Comparison of ENCODE assay signal across 12 cellular contexts in genomic region chr3:72483554-72484104, GRCh38. TPM values are rescaled to one million over a fixed set of nuclear protein-coding genes. Genes with fewer than 3 reads are reported as not detected.
DNase-seq lines count a peak whose midpoint lies in the region; ATAC-seq, FAIRE-seq and TF ChIP-seq lines count a peak whose summit lies in the region.
"Had no signal": no experiment of that assay in that cellular context is flagged by ENCODE, and none has a peak within 500 bp of the region (broad histone marks: within the 10 kb centered on the region; RNA-seq: fewer than 3 reads in every experiment).

No MANE protein-coding gene starts in this region.

- no peak for FAIRE-seq in astrocyte (lab: Jason Lieb, UNC)

- in situ Hi-C loops in HAP-1 (cut with MboI; ENCODE audit: low sequenced_read_pairs), result no loop called here

- peaks cover 6% of the 10 kb centered on the region for H3K4me1 ChIP-seq in MM.1S (ENCODE audit: low read length)
- peaks cover 29% of the 10 kb centered on the region for H3K4me1 ChIP-seq in astrocyte (ENCODE audit: insufficient read depth, low read length)
- peaks cover 11% of the 10 kb centered on the region for H3K4me1 ChIP-seq in HAP-1

- H3K27me3 Mint-ChIP-seq in T-helper 1 cell treated with Interleukin-12 subunit alpha and Interleukin-12 subunit beta and Interleukin-4 antibody, amounts not matched to agents 30 μg/mL and 1 μg/mL, for 36 hours (ENCODE audit: low read depth), result no peaks in the 10 kb centered on the region
- H3K27me3 Mint-ChIP-seq in astrocyte (ENCODE audit: low read depth, unreplicated experiment) (peaks cover 5% of the 10 kb centered on the region), nephron (ENCODE audit: low read depth) (peaks cover 28% of the 10 kb centered on the region)
- H3K27me3 Mint-ChIP-seq: stimulated activated memory B cell treated with anti-CD40 and anti-IgM and Interleukin-4, amounts not matched to agents 10 μg/mL and 1 μg/mL and 100 μg/mL, for 72 hours had no signal

- H3K9me2 ChIP-seq in MM.1S (replicated peaks; ENCODE audit: insufficient read depth, low read length), result no peaks in the 10 kb centered on the region

- H3K4me3 ChIP-seq in MM.1S (ENCODE audit: low read length) (peak overlapping the region; percentile 50), astrocyte (ENCODE audit: insufficient read depth, low read depth, low read length) (peak overlapping the region; percentile 35), HAP-1 (no peak overlapping the region)

- H3K27me3 ChIP-seq in MM.1S (replicated peaks; ENCODE audit: insufficient read depth, low read length) (no peaks in the 10 kb centered on the region), astrocyte (ENCODE audit: insufficient read depth, low read length) (no peaks in the 10 kb centered on the region), HAP-1 (ENCODE audit: low read depth) (no peaks in the 10 kb centered on the region)
- H3K27me3 ChIP-seq: esophagus squamous epithelium, upper lobe of left lung had no signal

- H3K9me3 Mint-ChIP-seq in T-helper 1 cell treated with Interleukin-12 subunit alpha and Interleukin-12 subunit beta and Interleukin-4 antibody, amounts not matched to agents 30 μg/mL and 1 μg/mL, for 36 hours, result peaks cover 4% of the 10 kb centered on the region
- no peaks in the 10 kb centered on the region for H3K9me3 Mint-ChIP-seq in astrocyte (ENCODE audit: unreplicated experiment)
- H3K9me3 Mint-ChIP-seq in nephron, result peaks cover 10% of the 10 kb centered on the region

- H3K9ac ChIP-seq in MM.1S (ENCODE audit: low read length) (peak overlapping the region; percentile 42; the same call in 1 of the 2 replicates), astrocyte (ENCODE audit: low read length) (peak overlapping the region; percentile 55)

- H3K36me3 Mint-ChIP-seq in T-helper 1 cell treated with Interleukin-12 subunit alpha and Interleukin-12 subunit beta and Interleukin-4 antibody, amounts not matched to agents 30 μg/mL and 1 μg/mL, for 36 hours (ENCODE audit: low read depth), result peaks cover 2% of the 10 kb centered on the region
- H3K36me3 Mint-ChIP-seq in astrocyte (ENCODE audit: low read depth, unreplicated experiment) (no peaks in the 10 kb centered on the region), nephron (ENCODE audit: low read depth) (no peaks in the 10 kb centered on the region)
- H3K36me3 Mint-ChIP-seq: stimulated activated memory B cell treated with anti-CD40 and anti-IgM and Interleukin-4, amounts not matched to agents 10 μg/mL and 1 μg/mL and 100 μg/mL, for 72 hours had no signal

- no peaks in the 10 kb centered on the region for H4K20me1 ChIP-seq in MM.1S (ENCODE audit: insufficient read depth, low read length)
- no peaks in the 10 kb centered on the region for H4K20me1 ChIP-seq in astrocyte (ENCODE audit: insufficient read depth, low read length)

- H3K79me2 ChIP-seq in MM.1S (ENCODE audit: low read length) (no peaks in the 10 kb centered on the region), astrocyte (ENCODE audit: insufficient read depth, low read length) (no peaks in the 10 kb centered on the region)

- TF ChIP-seq CTCF in MM.1S (IDR thresholded peaks at IDR 0.05; ENCODE audit: low read length), result no peak
- TF ChIP-seq CTCF in astrocyte (IDR thresholded peaks at IDR 0.05; ENCODE audit: insufficient read depth, low read depth, low read length), result no peak
- no peak for TF ChIP-seq CTCF in nephron (IDR thresholded peaks at IDR 0.05; ENCODE audit: unreplicated experiment in 3 of 3)

- peak overlapping the region; percentile 98 for H2AFZ ChIP-seq in MM.1S (ENCODE audit: low read length)
- H2AFZ ChIP-seq in astrocyte (ENCODE audit: low read depth, low read length), result no peak overlapping the region

- no peak for ATAC-seq in GM19452 (IDR thresholded peaks at IDR 0.05; ENCODE audit: unreplicated experiment)

- no peak overlapping the region for H3K27ac ChIP-seq in MM.1S (ENCODE audit: low read length)
- peak overlapping the region; percentile 23 for H3K27ac ChIP-seq in astrocyte (ENCODE audit: low read depth, low read length)
- H3K27ac ChIP-seq: 22Rv1 had no signal

- peaks cover 32% of the 10 kb centered on the region for H3K4me1 Mint-ChIP-seq in T-helper 1 cell treated with Interleukin-12 subunit alpha and Interleukin-12 subunit beta and Interleukin-4 antibody, amounts not matched to agents 30 μg/mL and 1 μg/mL, for 36 hours (ENCODE audit: low read depth)
- peaks cover 34% of the 10 kb centered on the region for H3K4me1 Mint-ChIP-seq in astrocyte (ENCODE audit: low read depth, unreplicated experiment)
- peaks cover 41% of the 10 kb centered on the region for H3K4me1 Mint-ChIP-seq in nephron

- peak overlapping the region; percentile 73 for H3K4me2 ChIP-seq in MM.1S (ENCODE audit: low read depth, low read length)
- peak overlapping the region; percentile 82 for H3K4me2 ChIP-seq in astrocyte (ENCODE audit: low read length)

- no peaks in the 10 kb centered on the region for H3F3A ChIP-seq in MM.1S (ENCODE audit: insufficient read depth, low read length)

- no peaks in the 10 kb centered on the region for H3K9me3 ChIP-seq in MM.1S (replicated peaks; ENCODE audit: insufficient read depth, low read length)
- no peaks in the 10 kb centered on the region for H3K9me3 ChIP-seq in astrocyte (ENCODE audit: insufficient read depth, low read depth, low read length)
- no peaks in the 10 kb centered on the region for H3K9me3 ChIP-seq in HAP-1
- H3K9me3 ChIP-seq: esophagus squamous epithelium, upper lobe of left lung had no signal

- H3K27ac Mint-ChIP-seq in T-helper 1 cell treated with Interleukin-12 subunit alpha and Interleukin-12 subunit beta and Interleukin-4 antibody, amounts not matched to agents 30 μg/mL and 1 μg/mL, for 36 hours, result peak overlapping the region; percentile 82
- H3K27ac Mint-ChIP-seq in astrocyte (ENCODE audit: unreplicated experiment) (no peak overlapping the region), nephron (peak overlapping the region; percentile 5 to 78 (median 69))

- H3K4me3 Mint-ChIP-seq in T-helper 1 cell treated with Interleukin-12 subunit alpha and Interleukin-12 subunit beta and Interleukin-4 antibody, amounts not matched to agents 30 μg/mL and 1 μg/mL, for 36 hours, result peak overlapping the region; percentile 68
- H3K4me3 Mint-ChIP-seq in astrocyte (ENCODE audit: unreplicated experiment), result no peak overlapping the region
- no peak overlapping the region for H3K4me3 Mint-ChIP-seq in nephron

- DNase-seq in T-helper 1 cell (no peak), MM.1S (no peak), astrocyte (ENCODE audit: low read depth) (no peak), HAP-1 (ENCODE audit: low spot score in 2 of 2) (no peak), NCI-H446 (lab: John Stamatoyannopoulos, UW) (no peak)

- no peaks in the 10 kb centered on the region for H3K36me3 ChIP-seq in MM.1S (replicated peaks; ENCODE audit: insufficient read depth, low read length)
- H3K36me3 ChIP-seq in astrocyte (ENCODE audit: insufficient read depth, low read length), result no peaks in the 10 kb centered on the region
- H3K36me3 ChIP-seq in HAP-1 (replicated peaks), result no peaks in the 10 kb centered on the region
- H3K36me3 ChIP-seq: esophagus squamous epithelium, upper lobe of left lung had no signal

RNA-seq across cellular contexts. Expression of gene RYBP, which starts 37.2 kb away (rescaled TPM):
- 24.4 and 24.9 TPM in 2 replicates for total RNA-seq in astrocyte
